21 cellular contexts compared by ENCODE assay signal in the genomic region with DNA sequence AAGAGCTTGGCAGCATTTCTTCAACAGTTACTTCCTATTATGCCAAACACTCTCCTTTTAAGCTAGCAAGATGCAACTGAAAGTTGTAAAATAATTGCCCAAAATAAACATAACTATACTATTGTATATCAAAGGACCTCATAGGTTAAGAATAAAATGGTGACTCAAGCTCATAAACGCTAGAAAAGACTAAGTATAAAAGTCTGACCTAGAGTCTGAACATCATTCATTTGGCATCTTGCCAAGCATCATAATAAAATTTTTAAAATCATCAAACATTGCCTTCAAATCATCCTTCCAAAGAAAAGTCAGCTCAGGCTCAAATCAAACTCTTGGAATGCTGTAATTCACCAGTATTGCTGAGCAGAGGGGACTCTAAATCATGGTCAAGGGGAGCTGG.
"Had no signal": no experiment of that assay in that cellular context is flagged by ENCODE, and none has a peak within 500 bp of the region (broad histone marks: within the 10 kb centered on the region; RNA-seq: fewer than 3 reads in every experiment).

No MANE protein-coding gene starts in this region.

- H3K36me3 ChIP-seq: gastrocnemius medialis, neutrophil, sigmoid colon, tibial nerve, upper lobe of right lung, vagina had no signal

- DNase-seq: cortex of kidney; dorsolateral prefrontal cortex; effector CD8-positive, alpha-beta T cell; gastrocnemius medialis; islet precursor cell; left ventricle myocardium superior; mesenchymal stem cell; midbrain; posterior cingulate gyrus; sigmoid colon; stimulated activated CD4-positive, alpha-beta T cell treated with anti-CD3 and anti-CD28 coated beads, Interleukin-2, amount 100 ng/mL, for 24 hours; stimulated activated CD4-positive, alpha-beta T cell treated with anti-CD3 and anti-CD28 coated beads, Interleukin-4, amount 100 ng/mL, for 4 hours; stimulated activated naive B cell treated with anti-CD40 and anti-IgM and Interleukin-4, amounts not matched to agents 10 μg/mL and 1 μg/mL and 100 μg/mL, for 72 hours; stimulated activated naive CD8-positive, alpha-beta T cell treated with anti-CD3 and anti-CD28 coated beads, Interleukin-15, amount 100 ng/mL, for 72 hours; testis; upper lobe of right lung had no signal

- H3K4me3 ChIP-seq: dorsolateral prefrontal cortex, gastrocnemius medialis, lung, sigmoid colon, skin epidermis, testis, tibial nerve, upper lobe of right lung, vagina had no signal

- H3K4me1 Mint-ChIP-seq: stimulated activated naive B cell treated with anti-CD40 and anti-IgM and Interleukin-4, amounts not matched to agents 10 μg/mL and 1 μg/mL and 100 μg/mL, for 72 hours; stimulated activated naive CD8-positive, alpha-beta T cell treated with anti-CD3 and anti-CD28 coated beads, Interleukin-15, amount 100 ng/mL, for 72 hours had no signal

- H3K36me3 Mint-ChIP-seq: stimulated activated naive B cell treated with anti-CD40 and anti-IgM and Interleukin-4, amounts not matched to agents 10 μg/mL and 1 μg/mL and 100 μg/mL, for 72 hours had no signal

- ATAC-seq: gastrocnemius medialis; left ventricle myocardium superior; stimulated activated naive B cell treated with anti-CD40 and anti-IgM and Interleukin-4, amounts not matched to agents 10 μg/mL and 1 μg/mL and 100 μg/mL, for 72 hours; stimulated activated naive CD8-positive, alpha-beta T cell treated with anti-CD3 and anti-CD28 coated beads, Interleukin-15, amount 100 ng/mL, for 72 hours; upper lobe of right lung had no signal

- H3K9me3 ChIP-seq: gastrocnemius medialis, neutrophil, sigmoid colon, testis, tibial nerve, upper lobe of right lung, vagina had no signal

- H3K9me3 Mint-ChIP-seq: stimulated activated naive CD8-positive, alpha-beta T cell treated with anti-CD3 and anti-CD28 coated beads, Interleukin-15, amount 100 ng/mL, for 72 hours had no signal

- H3K27ac Mint-ChIP-seq: stimulated activated naive B cell treated with anti-CD40 and anti-IgM and Interleukin-4, amounts not matched to agents 10 μg/mL and 1 μg/mL and 100 μg/mL, for 72 hours; stimulated activated naive CD8-positive, alpha-beta T cell treated with anti-CD3 and anti-CD28 coated beads, Interleukin-15, amount 100 ng/mL, for 72 hours had no signal

- H3K4me3 Mint-ChIP-seq: stimulated activated naive B cell treated with anti-CD40 and anti-IgM and Interleukin-4, amounts not matched to agents 10 μg/mL and 1 μg/mL and 100 μg/mL, for 72 hours; stimulated activated naive CD8-positive, alpha-beta T cell treated with anti-CD3 and anti-CD28 coated beads, Interleukin-15, amount 100 ng/mL, for 72 hours had no signal

- H3K27ac ChIP-seq: dorsolateral prefrontal cortex, gastrocnemius medialis, neutrophil, sigmoid colon, skin epidermis, tibial nerve, upper lobe of right lung, vagina had no signal

- H3K27me3 ChIP-seq: dorsolateral prefrontal cortex, gastrocnemius medialis, neutrophil, sigmoid colon, testis, tibial nerve, upper lobe of right lung, vagina had no signal
